ENCODE assay signal across 8 cellular contexts in the genomic region with DNA sequence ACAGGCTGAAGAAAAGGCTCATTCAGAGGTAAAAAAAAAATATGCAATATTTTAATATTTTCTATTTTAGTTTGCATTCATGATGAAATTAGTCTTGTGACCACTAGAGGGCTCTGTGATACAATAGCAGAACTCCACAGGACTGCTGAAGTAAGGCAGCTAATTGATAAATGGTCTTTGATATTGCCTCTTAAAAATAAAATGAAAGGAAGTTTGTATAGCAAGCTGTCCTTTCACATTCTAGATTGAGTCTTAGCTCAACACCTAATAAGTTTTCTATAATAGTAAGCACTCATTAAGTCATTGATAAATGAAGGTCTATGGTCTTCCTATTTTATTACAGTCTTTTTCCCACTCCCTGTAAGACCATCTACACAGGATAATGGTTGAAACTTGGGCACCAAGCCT.
DNase-seq lines count a peak whose midpoint lies in the region; ATAC-seq and TF ChIP-seq lines count a peak whose summit lies in the region.

No MANE protein-coding gene starts in this region.

- H3K4me1 ChIP-seq in KMS-11 (ENCODE audit: low read depth, poor library complexity, severe bottlenecking) (no peaks in the 10 kb centered on the region), RWPE2 (ENCODE audit: insufficient read depth, poor library complexity, severe bottlenecking) (no peaks in the 10 kb centered on the region), gastroesophageal sphincter (no peaks in the 10 kb centered on the region)

- H3K27ac Mint-ChIP-seq in activated CD4-positive, alpha-beta memory T cell treated with anti-CD3 and anti-CD28 coated beads, Interleukin-2, amount 10 ng/mL, durations not matched to agents 7 days and 5 days: no peak overlapping the region

- CTCF ChIA-PET in activated CD4-positive, alpha-beta memory T cell treated with anti-CD3 and anti-CD28 coated beads, Interleukin-2, amount 10 ng/mL, durations not matched to agents 7 days and 5 days (lab: Charles Lee): no interaction called here

- peak; percentile 91 for TF ChIP-seq CTCF in KMS-11 (conservative IDR thresholded peaks at IDR 0.05; ENCODE audit: low read depth, low read length)
- peak; percentile 92 for TF ChIP-seq CTCF in RWPE2 (IDR thresholded peaks at IDR 0.05; ENCODE audit: poor library complexity, severe bottlenecking)
- TF ChIP-seq CTCF in gastroesophageal sphincter (IDR thresholded peaks at IDR 0.05): peak; percentile 33 to 63 (median 42)

- TF ChIP-seq EP300 in gastroesophageal sphincter (IDR thresholded peaks at IDR 0.05): no peak

- H3K9me3 ChIP-seq in RWPE2 (ENCODE audit: severe bottlenecking) (no peaks in the 10 kb centered on the region), gastroesophageal sphincter (no peaks in the 10 kb centered on the region)

- H3K36me3 Mint-ChIP-seq in activated CD4-positive, alpha-beta memory T cell treated with anti-CD3 and anti-CD28 coated beads, Interleukin-2, amount 10 ng/mL, durations not matched to agents 7 days and 5 days (ENCODE audit: low read depth): no peaks in the 10 kb centered on the region

- H3K27me3 ChIP-seq in KMS-11 (ENCODE audit: insufficient read depth, low read depth) (no peaks in the 10 kb centered on the region), RWPE2 (ENCODE audit: insufficient read depth, poor library complexity, severe bottlenecking) (no peaks in the 10 kb centered on the region), gastroesophageal sphincter (no peaks in the 10 kb centered on the region)

- H3K27ac ChIP-seq in KMS-11: no peak overlapping the region
- no peak overlapping the region for H3K27ac ChIP-seq in RWPE2 (ENCODE audit: poor library complexity, severe bottlenecking)
- no peak overlapping the region for H3K27ac ChIP-seq in gastroesophageal sphincter

- H3K4me3 ChIP-seq in KMS-11 (IDR thresholded peaks at IDR 0.05; ENCODE audit: insufficient read depth, low read depth, low read length) (no peak overlapping the region), RWPE2 (ENCODE audit: severe bottlenecking) (no peak overlapping the region), gastroesophageal sphincter (no peak overlapping the region)

- H3K4me2 ChIP-seq in KMS-11: no peak overlapping the region

- in situ Hi-C loops in Caki2 (cut with HindIII; ENCODE audit: low pct_unique_long_range_greater_than_20kb, low sequenced_read_pairs): no loop called here

- H3K79me2 ChIP-seq in KMS-11 (ENCODE audit: insufficient read depth, low read depth): no peaks in the 10 kb centered on the region

- DNase-seq in Caki2 (ENCODE audit: low read depth) (peak; percentile 42), RWPE2 (ENCODE audit: low spot score) (no peak), stromal cell of bone marrow (ENCODE audit: low read depth) (peak; percentile 21)
- no peak for DNase-seq in activated CD4-positive, alpha-beta memory T cell treated with anti-CD3 and anti-CD28 coated beads, Interleukin-2, amount 10 ng/mL, durations not matched to agents 7 days and 5 days

- no peak overlapping the region for H3K4me3 Mint-ChIP-seq in activated CD4-positive, alpha-beta memory T cell treated with anti-CD3 and anti-CD28 coated beads, Interleukin-2, amount 10 ng/mL, durations not matched to agents 7 days and 5 days

- H3K4me1 Mint-ChIP-seq in activated CD4-positive, alpha-beta memory T cell treated with anti-CD3 and anti-CD28 coated beads, Interleukin-2, amount 10 ng/mL, durations not matched to agents 7 days and 5 days: no peaks in the 10 kb centered on the region

- no peak overlapping the region for H2AFZ ChIP-seq in KMS-11 (ENCODE audit: low read depth)

- POLR2A ChIA-PET in activated CD4-positive, alpha-beta memory T cell treated with anti-CD3 and anti-CD28 coated beads, Interleukin-2, amount 10 ng/mL, durations not matched to agents 7 days and 5 days (lab: Charles Lee): no interaction called here

- no peak for TF ChIP-seq POLR2A in gastroesophageal sphincter (IDR thresholded peaks at IDR 0.05)

- H3K9ac ChIP-seq in KMS-11: no peak overlapping the region

- H3K36me3 ChIP-seq in KMS-11 (ENCODE audit: insufficient read depth) (no peaks in the 10 kb centered on the region), RWPE2 (ENCODE audit: low read depth) (no peaks in the 10 kb centered on the region), gastroesophageal sphincter (no peaks in the 10 kb centered on the region)

- no peaks in the 10 kb centered on the region for H3K27me3 Mint-ChIP-seq in activated CD4-positive, alpha-beta memory T cell treated with anti-CD3 and anti-CD28 coated beads, Interleukin-2, amount 10 ng/mL, durations not matched to agents 7 days and 5 days

- H3K9me3 Mint-ChIP-seq in activated CD4-positive, alpha-beta memory T cell treated with anti-CD3 and anti-CD28 coated beads, Interleukin-2, amount 10 ng/mL, durations not matched to agents 7 days and 5 days: no peaks in the 10 kb centered on the region

- ATAC-seq in GM19395 (IDR thresholded peaks at IDR 0.05; ENCODE audit: unreplicated experiment): peak; percentile 78
- ATAC-seq in RWPE2 (ENCODE audit: low read depth): no peak
- ATAC-seq in gastroesophageal sphincter: no peak
- no peak for ATAC-seq in GM21360 (IDR thresholded peaks at IDR 0.05; ENCODE audit: unreplicated experiment)

- no peaks in the 10 kb centered on the region for H4K20me1 ChIP-seq in KMS-11 (ENCODE audit: insufficient read depth)

Comparison
In these comparisons a context has a peak if more than half of its experiments do, and no peak if none do; other contexts are left out.
1. DNase-seq: peak in Caki2 (single experiment) and stromal cell of bone marrow (single experiment); none in RWPE2 (single experiment) and activated CD4-positive, alpha-beta memory T cell treated with anti-CD3 and anti-CD28 coated beads, Interleukin-2, amount 10 ng/mL, durations not matched to agents 7 days and 5 days (single experiment).
2. CTCF ChIP-seq: peak in every context shown above with its lines; median percentile 92 in RWPE2; 91 in KMS-11; 42 in gastroesophageal sphincter.